ENCODE assay signal across 12 cellular contexts in genomic region chr11:2271327-2272240, GRCh38. TPM values are rescaled to one million over a fixed set of nuclear protein-coding genes. Genes with fewer than 3 reads are reported as not detected.
DNase-seq lines count a peak whose midpoint lies in the region; ATAC-seq, FAIRE-seq and TF ChIP-seq lines count a peak whose summit lies in the region.
"Had no signal": no experiment of that assay in that cellular context is flagged by ENCODE, and none has a peak within 500 bp of the region (broad histone marks: within the 10 kb centered on the region; RNA-seq: fewer than 3 reads in every experiment).

No MANE protein-coding gene starts in this region.

- H3K4me3 ChIP-seq in right lobe of liver = no peak overlapping the region
- no peak overlapping the region for H3K4me3 ChIP-seq in HepG2 (replicated peaks in 1 of 3; ENCODE audit: insufficient read depth in 1 of 3, low read depth in 2 of 3, low read length in 3 of 3)
- peak overlapping the region; percentile 53 to 62 for H3K4me3 ChIP-seq in vagina

- H3K4me2 ChIP-seq in HepG2 (ENCODE audit: low read depth, low read length) = no peak overlapping the region

- TF ChIP-seq POLR2A in right lobe of liver (IDR thresholded peaks at IDR 0.05) (no peak), HepG2 (IDR thresholded peaks at IDR 0.05; ENCODE audit: insufficient read depth in 1 of 2, low read depth in 2 of 2, low read length in 2 of 2) (no peak), vagina (IDR thresholded peaks at IDR 0.05) (no peak)

- H3K4me1 ChIP-seq in right lobe of liver (peaks cover 0 to 10% (median 0%) of the 10 kb centered on the region in 4 donors), HepG2 (ENCODE audit: insufficient read depth, low read length) (peaks cover 10% of the 10 kb centered on the region; the same call in 1 of the 2 replicates), vagina (peaks cover 22% of the 10 kb centered on the region)

- WGBS in right lobe of liver (ENCODE audit: insufficient coverage, low coverage, low lambda C conversion rate, missing lambda C conversion rate) = 39% methylated on average over 10 of the region's 46 CpGs
- WGBS in HepG2 (ENCODE audit: low lambda C conversion rate) = 79% methylated on average over 30 of the region's 46 CpGs

- DNase-seq in right lobe of liver = peak in 2 of 3 donors; percentile 40 to 47
- DNase-seq in HepG2 (ENCODE audit: low spot score) = no peak
- peak; percentile 52 for DNase-seq in ecto neural progenitor cell (ENCODE audit: low spot score)
- peak; percentile 80 to 91 for DNase-seq in vagina (ENCODE audit: extremely low spot score in 2 of 2)
- no peak for DNase-seq in KBM-7
- DNase-seq in amniotic stem cell (lab: John Stamatoyannopoulos, UW) = no peak
- no peak for DNase-seq in SKM-1 (lab: John Stamatoyannopoulos, UW; ENCODE audit: unreplicated experiment)
- DNase-seq: NCI-H524 treated with DMSO at 0.1 percent for 48 hours had no signal

- H3K36me3 ChIP-seq in right lobe of liver = no peaks in the 10 kb centered on the region
- H3K36me3 ChIP-seq in HepG2 (replicated peaks in 1 of 2; ENCODE audit: control insufficient read depth in 1 of 2, insufficient read depth in 2 of 2, low read length in 2 of 2) = no peaks in the 10 kb centered on the region
- no peaks in the 10 kb centered on the region for H3K36me3 ChIP-seq in vagina

- no peak overlapping the region for H2AFZ ChIP-seq in HepG2 (ENCODE audit: low read length)

- H3K9me3 Mint-ChIP-seq in nephron = peaks cover 2% of the 10 kb centered on the region

- TF ChIP-seq CTCF in right lobe of liver (IDR thresholded peaks at IDR 0.05) (no peak), HepG2 (CRISPR knock-in tag; IDR thresholded peaks at IDR 0.05) (no peak), nephron (IDR thresholded peaks at IDR 0.05; ENCODE audit: unreplicated experiment in 3 of 3) (no peak), vagina (IDR thresholded peaks at IDR 0.05) (no peak)

- no peak overlapping the region for H3K27ac Mint-ChIP-seq in nephron

- H3K27me3 ChIP-seq in right lobe of liver (peaks cover 0 to 17% of the 10 kb centered on the region in 2 donors), HepG2 (ENCODE audit: control insufficient read depth in 1 of 2, insufficient read depth in 2 of 2, low read length in 2 of 2) (peaks cover 3 to 31% of the 10 kb centered on the region in 2 experiments; a peak in 4 of 5 replicates), vagina (peaks cover 7% of the 10 kb centered on the region)

- H3K4me1 Mint-ChIP-seq in nephron = peaks cover 4% of the 10 kb centered on the region

- CTCF ChIA-PET in HepG2 (lab: Yijun Ruan, JAX; ENCODE audit: low intra/inter-chr PET ratio, low total read pairs) = no interaction called here

- TF ChIP-seq RAD21 in HepG2 (CRISPR knock-in tag; IDR thresholded peaks at IDR 0.05) = no peak

- H4K20me1 ChIP-seq in HepG2 (ENCODE audit: insufficient read depth, low read length) = no peaks in the 10 kb centered on the region

- no peak overlapping the region for H3K9ac ChIP-seq in HepG2 (ENCODE audit: insufficient read depth, low read depth, low read length)

- TF ChIP-seq EP300 in HepG2 (IDR thresholded peaks at IDR 0.05; ENCODE audit: low read depth in 2 of 2, low read length in 2 of 2) (no peak), HepG2 (CRISPR knock-in tag; IDR thresholded peaks at IDR 0.05; ENCODE audit: borderline replicate concordance) (no peak)

- in situ Hi-C loops in HepG2 (cut with HindIII; ENCODE audit: extremely low pct_ligation_motif_present, low pct_unique_long_range_greater_than_20kb) (no loop called here), KBM-7 (cut with MboI; ENCODE audit: low pct_unique_long_range_greater_than_20kb, low sequenced_read_pairs) (no loop called here)

- peaks cover 81% of the 10 kb centered on the region for H3K27me3 Mint-ChIP-seq in nephron (ENCODE audit: low read depth)

- H3K9me3 ChIP-seq in right lobe of liver (no peaks in the 10 kb centered on the region), HepG2 (ENCODE audit: low read length) (no peaks in the 10 kb centered on the region), vagina (no peaks in the 10 kb centered on the region)

- H3K27ac ChIP-seq in right lobe of liver (no peak overlapping the region), HepG2 (ENCODE audit: extremely low read length, insufficient read depth, low read length) (no peak overlapping the region), vagina (no peak overlapping the region)
- H3K27ac ChIP-seq: HL-60 had no signal

- FAIRE-seq in HepG2 (lab: Jason Lieb, UNC) = no peak
- FAIRE-seq: GM18507 had no signal

- peak overlapping the region; percentile 22 to 38 (median 25) for H3K4me3 Mint-ChIP-seq in nephron

- POLR2A ChIA-PET in HepG2 (lab: Yijun Ruan, JAX) = no interaction called here

- H3K79me2 ChIP-seq in HepG2 (ENCODE audit: insufficient read depth, low read length) = no peaks in the 10 kb centered on the region

- H3K36me3 Mint-ChIP-seq in nephron (ENCODE audit: low read depth) = no peaks in the 10 kb centered on the region

- BruUV-seq in HepG2 (replicated peaks; lab: Mats Ljungman, UMichigan) = no TSS peak

- no peak for ATAC-seq in right lobe of liver
- ATAC-seq in HepG2 = no peak

- intact Hi-C loops in right lobe of liver (cut with DNase I) = no loop called here
- intact Hi-C loops in HepG2 (cut with micrococcal nuclease; ENCODE audit: unreplicated experiment) = no loop called here
- intact Hi-C loops in vagina (cut with DNase I) = no loop called here

RNA-seq across cellular contexts. Expression of gene ASCL2, which starts 1.2 kb away (rescaled TPM):
- total RNA-seq in right lobe of liver (under 1 TPM; 0.42 to 0.81 (median 0.64) TPM), HepG2 (2016; rRNA removed; fragmentation: Illumina TruSeq; extraction: Trizol) (0.07 TPM in 1 of 2 replicates, not detected in the other), vagina (3.7 TPM)
- total RNA-seq in HepG2 (2016; cell fraction: cytosol; rRNA removed; fragmentation: Illumina TruSeq; extraction: Trizol; ENCODE audit: low read depth) = not detected in 2 replicates
- total RNA-seq in HepG2 (2016; cell fraction: insoluble cytoplasmic fraction; rRNA removed; fragmentation: Illumina TruSeq; extraction: Trizol) = 0.09 TPM in 1 of 2 replicates, not detected in the other
- total RNA-seq in HepG2 (2016; cell fraction: membrane; rRNA removed; fragmentation: Illumina TruSeq; extraction: Trizol) = 0.09 and 0.14 TPM in 2 replicates
- not detected in 2 replicates for total RNA-seq in HepG2 (2016; cell fraction: nucleus; rRNA removed; fragmentation: Illumina TruSeq; extraction: Trizol)
- polyA plus RNA-seq in HepG2 (2011; rRNA removed) = not detected in 2 replicates
- not detected in 2 replicates for polyA plus RNA-seq in HepG2 (2011; cell fraction: cytosol; rRNA removed)
- polyA plus RNA-seq in HepG2 (2011; cell fraction: nucleus; rRNA removed) = not detected in 2 replicates
- polyA plus RNA-seq in HepG2 (2012) = not detected in 2 replicates
- polyA plus RNA-seq in HepG2 (2016; cell fraction: cytosol; fragmentation: Illumina TruSeq; extraction: Trizol; ENCODE audit: low read depth) = not detected in 2 replicates
- polyA plus RNA-seq in HepG2 (2016; cell fraction: insoluble cytoplasmic fraction; fragmentation: Illumina TruSeq; extraction: Trizol; ENCODE audit: low read depth) = 0.13 TPM in 1 of 2 replicates, not detected in the other
- polyA plus RNA-seq in HepG2 (2016; cell fraction: membrane; fragmentation: Illumina TruSeq; extraction: Trizol; ENCODE audit: low read depth) = not detected in 2 replicates
- not detected in 2 replicates for polyA plus RNA-seq in HepG2 (2016; cell fraction: nucleus; fragmentation: Illumina TruSeq; extraction: Trizol; ENCODE audit: insufficient read depth, low read depth)
- polyA minus RNA-seq in HepG2 (2011; rRNA and poly(A)+ RNA removed; ENCODE audit: low replicate concordance) = not detected in 2 replicates
- not detected in 2 replicates for polyA minus RNA-seq in HepG2 (2011; cell fraction: cytosol; rRNA and poly(A)+ RNA removed)
- not detected in 2 replicates for polyA minus RNA-seq in HepG2 (2011; cell fraction: nucleus; rRNA and poly(A)+ RNA removed)
- total RNA-seq: myocyte had no signal

RNA-seq across cellular contexts. Expression of gene C11orf21, which starts 30.1 kb away (rescaled TPM):
- under 1 TPM; 0.25 to 0.51 (median 0.39) TPM for total RNA-seq in right lobe of liver
- total RNA-seq in HepG2 (2016; rRNA removed; fragmentation: Illumina TruSeq; extraction: Trizol) = not detected in 2 replicates
- not detected in 2 replicates for total RNA-seq in HepG2 (2016; cell fraction: cytosol; rRNA removed; fragmentation: Illumina TruSeq; extraction: Trizol; ENCODE audit: low read depth)
- total RNA-seq in HepG2 (2016; cell fraction: insoluble cytoplasmic fraction; rRNA removed; fragmentation: Illumina TruSeq; extraction: Trizol) = not detected in 2 replicates
- total RNA-seq in HepG2 (2016; cell fraction: membrane; rRNA removed; fragmentation: Illumina TruSeq; extraction: Trizol) = not detected in 2 replicates
- total RNA-seq in HepG2 (2016; cell fraction: nucleus; rRNA removed; fragmentation: Illumina TruSeq; extraction: Trizol) = not detected in 2 replicates
- 0.03 and 0.08 TPM in 2 replicates for polyA plus RNA-seq in HepG2 (2011; rRNA removed)
- 0.04 TPM in 1 of 2 replicates, not detected in the other for polyA plus RNA-seq in HepG2 (2011; cell fraction: cytosol; rRNA removed)
- 0.09 and 0.11 TPM in 2 replicates for polyA plus RNA-seq in HepG2 (2011; cell fraction: nucleus; rRNA removed)
- polyA plus RNA-seq in HepG2 (2012) = not detected in 2 replicates
- not detected in 2 replicates for polyA plus RNA-seq in HepG2 (2016; cell fraction: cytosol; fragmentation: Illumina TruSeq; extraction: Trizol; ENCODE audit: low read depth)
- polyA plus RNA-seq in HepG2 (2016; cell fraction: insoluble cytoplasmic fraction; fragmentation: Illumina TruSeq; extraction: Trizol; ENCODE audit: low read depth) = not detected in 2 replicates
- polyA plus RNA-seq in HepG2 (2016; cell fraction: membrane; fragmentation: Illumina TruSeq; extraction: Trizol; ENCODE audit: low read depth) = not detected in 2 replicates
- polyA plus RNA-seq in HepG2 (2016; cell fraction: nucleus; fragmentation: Illumina TruSeq; extraction: Trizol; ENCODE audit: insufficient read depth, low read depth) = not detected in 2 replicates
- 0.12 TPM in 1 of 2 replicates, not detected in the other for polyA minus RNA-seq in HepG2 (2011; rRNA and poly(A)+ RNA removed; ENCODE audit: low replicate concordance)
- not detected in 2 replicates for polyA minus RNA-seq in HepG2 (2011; cell fraction: cytosol; rRNA and poly(A)+ RNA removed)
- not detected in 2 replicates for polyA minus RNA-seq in HepG2 (2011; cell fraction: nucleus; rRNA and poly(A)+ RNA removed)
- total RNA-seq in vagina = 8.1 TPM
- total RNA-seq: myocyte had no signal

RNA-seq across cellular contexts. Expression of gene TSPAN32, which starts 30.2 kb away (rescaled TPM):
- 1 to 10 TPM in 1 of 6 experiments, under 1 TPM in 3, not detected in 2; 0.24 to 1.2 (median 0.63) TPM for total RNA-seq in right lobe of liver
- 0.09 TPM in 1 of 2 replicates, not detected in the other for total RNA-seq in HepG2 (2016; rRNA removed; fragmentation: Illumina TruSeq; extraction: Trizol)
- total RNA-seq in HepG2 (2016; cell fraction: cytosol; rRNA removed; fragmentation: Illumina TruSeq; extraction: Trizol; ENCODE audit: low read depth) = not detected in 2 replicates
- total RNA-seq in HepG2 (2016; cell fraction: insoluble cytoplasmic fraction; rRNA removed; fragmentation: Illumina TruSeq; extraction: Trizol) = 0.24 TPM in 1 of 2 replicates, not detected in the other
- total RNA-seq in HepG2 (2016; cell fraction: membrane; rRNA removed; fragmentation: Illumina TruSeq; extraction: Trizol) = not detected in 2 replicates
- 0.31 and 0.53 TPM in 2 replicates for total RNA-seq in HepG2 (2016; cell fraction: nucleus; rRNA removed; fragmentation: Illumina TruSeq; extraction: Trizol)
- 0.39 and 0.70 TPM in 2 replicates for polyA plus RNA-seq in HepG2 (2011; rRNA removed)
- polyA plus RNA-seq in HepG2 (2011; cell fraction: cytosol; rRNA removed) = 0.18 and 0.34 TPM in 2 replicates
- polyA plus RNA-seq in HepG2 (2011; cell fraction: nucleus; rRNA removed) = 2.2 and 7.0 TPM in 2 replicates
- polyA plus RNA-seq in HepG2 (2012) = 0.51 and 1.2 TPM in 2 replicates
- not detected in 2 replicates for polyA plus RNA-seq in HepG2 (2016; cell fraction: cytosol; fragmentation: Illumina TruSeq; extraction: Trizol; ENCODE audit: low read depth)
- not detected in 2 replicates for polyA plus RNA-seq in HepG2 (2016; cell fraction: insoluble cytoplasmic fraction; fragmentation: Illumina TruSeq; extraction: Trizol; ENCODE audit: low read depth)
- not detected in 2 replicates for polyA plus RNA-seq in HepG2 (2016; cell fraction: membrane; fragmentation: Illumina TruSeq; extraction: Trizol; ENCODE audit: low read depth)
- 0.19 and 0.56 TPM in 2 replicates for polyA plus RNA-seq in HepG2 (2016; cell fraction: nucleus; fragmentation: Illumina TruSeq; extraction: Trizol; ENCODE audit: insufficient read depth, low read depth)
- polyA minus RNA-seq in HepG2 (2011; rRNA and poly(A)+ RNA removed; ENCODE audit: low replicate concordance) = 0.07 and 1.3 TPM in 2 replicates
- polyA minus RNA-seq in HepG2 (2011; cell fraction: cytosol; rRNA and poly(A)+ RNA removed) = not detected in 2 replicates
- polyA minus RNA-seq in HepG2 (2011; cell fraction: nucleus; rRNA and poly(A)+ RNA removed) = 0.90 TPM in 1 of 2 replicates, not detected in the other
- 3.7 TPM for total RNA-seq in vagina
- total RNA-seq: myocyte had no signal

Comparison
In these comparisons a context has a peak if more than half of its experiments do, and no peak if none do; other contexts are left out.
1. DNase-seq: peak in right lobe of liver (2 of 3), ecto neural progenitor cell (single experiment) and vagina (2 of 2); none in HepG2 (single experiment), KBM-7 (single experiment), amniotic stem cell (single experiment) and SKM-1 (single experiment).
2. H3K4me3 ChIP-seq: peak in vagina (2 of 2); none in right lobe of liver (0 of 3) and HepG2 (0 of 3).